In the genomic region with DNA sequence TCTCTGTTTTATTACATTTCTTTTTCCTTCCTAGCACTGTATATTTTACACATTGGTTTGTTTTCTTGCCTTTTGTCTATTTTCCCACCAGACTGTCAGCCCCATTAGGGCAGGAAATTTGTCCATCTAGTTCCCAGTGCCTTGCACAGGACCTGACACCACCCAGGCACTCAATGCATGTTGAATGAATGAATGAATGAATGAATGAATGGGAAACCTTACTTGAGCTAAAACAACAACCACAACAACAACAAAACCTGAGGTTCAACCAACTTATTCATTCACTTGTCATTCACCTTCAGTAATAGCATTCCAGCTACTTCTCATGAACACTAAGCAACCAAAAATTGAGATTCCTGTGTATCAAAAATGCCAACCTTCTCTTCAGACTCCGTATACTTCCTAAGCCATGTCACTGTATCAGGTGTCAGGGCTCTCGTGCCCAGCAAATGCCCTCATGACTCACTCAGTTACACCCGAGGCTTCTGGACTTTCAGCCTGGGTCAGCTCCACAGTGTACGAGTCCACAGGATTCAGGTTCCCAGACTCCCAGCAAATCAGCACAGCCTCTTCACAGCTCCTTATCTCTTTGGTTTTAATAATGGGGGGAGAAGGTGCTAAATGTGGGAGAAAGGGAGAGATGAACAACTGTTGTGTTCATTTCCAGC, we compare ENCODE assay signal across 18 cellular contexts. TPM values are rescaled to one million over a fixed set of nuclear protein-coding genes. Genes with fewer than 3 reads are reported as not detected.
DNase-seq lines count a peak whose midpoint lies in the region; ATAC-seq and TF ChIP-seq lines count a peak whose summit lies in the region.
"Had no signal": no experiment of that assay in that cellular context is flagged by ENCODE, and none has a peak within 500 bp of the region (broad histone marks: within the 10 kb centered on the region; RNA-seq: fewer than 3 reads in every experiment).

No MANE protein-coding gene starts in this region.

- no peak for TF ChIP-seq CTCF in foreskin fibroblast (IDR thresholded peaks at IDR 0.05; ENCODE audit: low read depth, low read length)

- DNase-seq in left cardiac atrium (no peak), cardiac septum (ENCODE audit: low spot score) (no peak), foreskin fibroblast (peak; percentile 36 to 69), stromal cell of bone marrow (ENCODE audit: low read depth) (peak; percentile 12), DMS153 (lab: John Stamatoyannopoulos, UW) (no peak), NCI-H2171 (lab: John Stamatoyannopoulos, UW) (no peak)
- DNase-seq: activated CD4-positive, alpha-beta memory T cell treated with anti-CD3 and anti-CD28 coated beads for 36 hours; activated naive CD8-positive, alpha-beta T cell treated with anti-CD3 and anti-CD28 coated beads, Interleukin-2, amount 10 ng/mL, durations not matched to agents 7 days and 5 days; activated T-cell treated with anti-CD3 and anti-CD28 coated beads, Interleukin-2, amount 50 U/mL, for 4 hours; heart left ventricle; KBM-7; midbrain; NCI-H1105; stimulated activated naive B cell treated with anti-CD40 and anti-IgM and Interleukin-4, amounts not matched to agents 10 μg/mL and 1 μg/mL and 100 μg/mL, for 72 hours; transverse colon had no signal

- intact Hi-C loops in left cardiac atrium (cut with DNase I), result no loop called here
- intact Hi-C loops in cardiac septum (cut with DNase I), result no loop called here

- ATAC-seq in left cardiac atrium, result peak; percentile 54 to 82
- ATAC-seq in SK-N-SH treated with all-trans-retinoic acid at 6 μM for 48 hours, result peak; percentile 93
- ATAC-seq in GM21825 (IDR thresholded peaks at IDR 0.05; ENCODE audit: unreplicated experiment), result no peak
- ATAC-seq: activated T-cell treated with anti-CD3 and anti-CD28 coated beads, Interleukin-2, amount 50 U/mL, for 4 hours; stimulated activated naive B cell treated with anti-CD40 and anti-IgM and Interleukin-4, amounts not matched to agents 10 μg/mL and 1 μg/mL and 100 μg/mL, for 72 hours had no signal

- H3K4me3 ChIP-seq in foreskin fibroblast (ENCODE audit: low read depth in 1 of 2, low read length in 2 of 2), result no peak overlapping the region
- H3K4me3 ChIP-seq: heart left ventricle, SK-N-MC, transverse colon had no signal

TF ChIP-seq in SK-N-SH treated with all-trans-retinoic acid at 6 μM for 48 hours, 23 proteins besides CTCF, POLR2A, EP300 and RAD21:
- TF ChIP-seq, protein P1, sequence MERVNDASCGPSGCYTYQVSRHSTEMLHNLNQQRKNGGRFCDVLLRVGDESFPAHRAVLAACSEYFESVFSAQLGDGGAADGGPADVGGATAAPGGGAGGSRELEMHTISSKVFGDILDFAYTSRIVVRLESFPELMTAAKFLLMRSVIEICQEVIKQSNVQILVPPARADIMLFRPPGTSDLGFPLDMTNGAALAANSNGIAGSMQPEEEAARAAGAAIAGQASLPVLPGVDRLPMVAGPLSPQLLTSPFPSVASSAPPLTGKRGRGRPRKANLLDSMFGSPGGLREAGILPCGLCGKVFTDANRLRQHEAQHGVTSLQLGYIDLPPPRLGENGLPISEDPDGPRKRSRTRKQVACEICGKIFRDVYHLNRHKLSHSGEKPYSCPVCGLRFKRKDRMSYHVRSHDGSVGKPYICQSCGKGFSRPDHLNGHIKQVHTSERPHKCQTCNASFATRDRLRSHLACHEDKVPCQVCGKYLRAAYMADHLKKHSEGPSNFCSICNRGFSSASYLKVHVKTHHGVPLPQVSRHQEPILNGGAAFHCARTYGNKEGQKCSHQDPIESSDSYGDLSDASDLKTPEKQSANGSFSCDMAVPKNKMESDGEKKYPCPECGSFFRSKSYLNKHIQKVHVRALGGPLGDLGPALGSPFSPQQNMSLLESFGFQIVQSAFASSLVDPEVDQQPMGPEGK (CRISPR knock-in tag; IDR thresholded peaks at IDR 0.05; ENCODE audit: borderline replicate concordance), result no peak
- TF ChIP-seq RARB (CRISPR knock-in tag; IDR thresholded peaks at IDR 0.05), result no peak
- no peak for TF ChIP-seq CSDC2 (CRISPR knock-in tag; IDR thresholded peaks at IDR 0.05)
- TF ChIP-seq OSR1 (CRISPR knock-in tag; IDR thresholded peaks at IDR 0.05), result no peak
- no peak for TF ChIP-seq ESRRG (CRISPR knock-in tag; IDR thresholded peaks at IDR 0.05)
- no peak for TF ChIP-seq TCF4 (CRISPR knock-in tag; IDR thresholded peaks at IDR 0.05; ENCODE audit: borderline replicate concordance)
- TF ChIP-seq ZC3H10 (CRISPR knock-in tag; IDR thresholded peaks at IDR 0.05), result no peak
- no peak for TF ChIP-seq GLIS3 (CRISPR knock-in tag; IDR thresholded peaks at IDR 0.05)
- no peak for TF ChIP-seq BACH2 (CRISPR knock-in tag; IDR thresholded peaks at IDR 0.05; ENCODE audit: borderline replicate concordance)
- TF ChIP-seq SNAI2 (CRISPR knock-in tag; IDR thresholded peaks at IDR 0.05), result no peak
- TF ChIP-seq, protein P2, sequence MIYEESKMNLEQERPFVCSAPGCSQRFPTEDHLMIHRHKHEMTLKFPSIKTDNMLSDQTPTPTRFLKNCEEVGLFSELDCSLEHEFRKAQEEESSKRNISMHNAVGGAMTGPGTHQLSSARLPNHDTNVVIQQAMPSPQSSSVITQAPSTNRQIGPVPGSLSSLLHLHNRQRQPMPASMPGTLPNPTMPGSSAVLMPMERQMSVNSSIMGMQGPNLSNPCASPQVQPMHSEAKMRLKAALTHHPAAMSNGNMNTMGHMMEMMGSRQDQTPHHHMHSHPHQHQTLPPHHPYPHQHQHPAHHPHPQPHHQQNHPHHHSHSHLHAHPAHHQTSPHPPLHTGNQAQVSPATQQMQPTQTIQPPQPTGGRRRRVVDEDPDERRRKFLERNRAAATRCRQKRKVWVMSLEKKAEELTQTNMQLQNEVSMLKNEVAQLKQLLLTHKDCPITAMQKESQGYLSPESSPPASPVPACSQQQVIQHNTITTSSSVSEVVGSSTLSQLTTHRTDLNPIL (CRISPR knock-in tag; IDR thresholded peaks at IDR 0.05; ENCODE audit: low read depth), result no peak
- TF ChIP-seq ZNF8 (CRISPR knock-in tag; IDR thresholded peaks at IDR 0.05), result no peak
- no peak for TF ChIP-seq PPARA (CRISPR knock-in tag; IDR thresholded peaks at IDR 0.05; ENCODE audit: borderline replicate concordance)
- no peak for TF ChIP-seq ZNF565 (CRISPR knock-in tag; conservative IDR thresholded peaks at IDR 0.05; ENCODE audit: low read depth)
- no peak for TF ChIP-seq ZNF70 (CRISPR knock-in tag; IDR thresholded peaks at IDR 0.05)
- TF ChIP-seq, protein P3, sequence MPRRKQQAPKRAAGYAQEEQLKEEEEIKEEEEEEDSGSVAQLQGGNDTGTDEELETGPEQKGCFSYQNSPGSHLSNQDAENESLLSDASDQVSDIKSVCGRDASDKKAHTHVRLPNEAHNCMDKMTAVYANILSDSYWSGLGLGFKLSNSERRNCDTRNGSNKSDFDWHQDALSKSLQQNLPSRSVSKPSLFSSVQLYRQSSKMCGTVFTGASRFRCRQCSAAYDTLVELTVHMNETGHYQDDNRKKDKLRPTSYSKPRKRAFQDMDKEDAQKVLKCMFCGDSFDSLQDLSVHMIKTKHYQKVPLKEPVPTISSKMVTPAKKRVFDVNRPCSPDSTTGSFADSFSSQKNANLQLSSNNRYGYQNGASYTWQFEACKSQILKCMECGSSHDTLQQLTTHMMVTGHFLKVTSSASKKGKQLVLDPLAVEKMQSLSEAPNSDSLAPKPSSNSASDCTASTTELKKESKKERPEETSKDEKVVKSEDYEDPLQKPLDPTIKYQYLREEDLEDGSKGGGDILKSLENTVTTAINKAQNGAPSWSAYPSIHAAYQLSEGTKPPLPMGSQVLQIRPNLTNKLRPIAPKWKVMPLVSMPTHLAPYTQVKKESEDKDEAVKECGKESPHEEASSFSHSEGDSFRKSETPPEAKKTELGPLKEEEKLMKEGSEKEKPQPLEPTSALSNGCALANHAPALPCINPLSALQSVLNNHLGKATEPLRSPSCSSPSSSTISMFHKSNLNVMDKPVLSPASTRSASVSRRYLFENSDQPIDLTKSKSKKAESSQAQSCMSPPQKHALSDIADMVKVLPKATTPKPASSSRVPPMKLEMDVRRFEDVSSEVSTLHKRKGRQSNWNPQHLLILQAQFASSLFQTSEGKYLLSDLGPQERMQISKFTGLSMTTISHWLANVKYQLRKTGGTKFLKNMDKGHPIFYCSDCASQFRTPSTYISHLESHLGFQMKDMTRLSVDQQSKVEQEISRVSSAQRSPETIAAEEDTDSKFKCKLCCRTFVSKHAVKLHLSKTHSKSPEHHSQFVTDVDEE (CRISPR knock-in tag; IDR thresholded peaks at IDR 0.05), result no peak
- TF ChIP-seq ZFP3 (CRISPR knock-in tag; IDR thresholded peaks at IDR 0.05), result no peak

RNA-seq across cellular contexts. Expression of a gene that starts 37.3 kb away (rescaled TPM):
- total RNA-seq in left cardiac atrium (10 to 100 TPM; 47.7 to 94.3 TPM), cardiac septum (48.7 TPM)
- total RNA-seq: activated CD4-positive, alpha-beta memory T cell treated with anti-CD3 and anti-CD28 coated beads for 36 hours; activated naive CD8-positive, alpha-beta T cell treated with anti-CD3 and anti-CD28 coated beads, Interleukin-2, amount 10 ng/mL, durations not matched to agents 7 days and 5 days; activated T-cell treated with anti-CD3 and anti-CD28 coated beads, Interleukin-2, amount 50 U/mL, for 4 hours; transverse colon had no signal

RNA-seq across cellular contexts. Expression of a gene that starts 40.9 kb away (rescaled TPM):
- total RNA-seq in left cardiac atrium (1 to 10 TPM; 6.3 to 7.2 TPM), cardiac septum (7.2 TPM)

RNA-seq across cellular contexts. Expression of a gene that starts 58.9 kb away (rescaled TPM):
- total RNA-seq in left cardiac atrium (1 to 10 TPM in 1 of 2 donors, under 1 TPM in 1; 0.34 to 1.4 TPM), cardiac septum (0.22 TPM)

Comparison
In these comparisons a context has a peak if more than half of its experiments do, and no peak if none do; other contexts are left out.
1. DNase-seq: peak in foreskin fibroblast (2 of 2) and stromal cell of bone marrow (single experiment); none in left cardiac atrium (single experiment), cardiac septum (single experiment), DMS153 (single experiment) and NCI-H2171 (single experiment).